ENCODE assay signal across 25 cellular contexts in genomic region chr1:224759135-224759534, GRCh38.
"Had no signal": no experiment of that assay in that cellular context is flagged by ENCODE, and none has a peak within 500 bp of the region (broad histone marks: within the 10 kb centered on the region; RNA-seq: fewer than 3 reads in every experiment).

No MANE protein-coding gene starts in this region.

- H3K27me3 ChIP-seq: ascending aorta, brain microvascular endothelial cell, esophagus muscularis mucosa, foreskin keratinocyte, gastrocnemius medialis had no signal

- H3K27ac ChIP-seq: ascending aorta, brain microvascular endothelial cell, coronary artery, esophagus muscularis mucosa, foreskin keratinocyte, gastrocnemius medialis had no signal

- DNase-seq: activated CD4-positive, alpha-beta memory T cell treated with anti-CD3 and anti-CD28 coated beads for 36 hours; activated CD4-positive, alpha-beta T cell treated with anti-CD3 and anti-CD28 coated beads for 36 hours; activated CD4-positive, alpha-beta T cell treated with anti-CD3 and anti-CD28 coated beads, Interleukin-2, amount 10 ng/mL, durations not matched to agents 24 days and 14 days; activated CD4-positive, CD25-positive, alpha-beta regulatory T cell; activated CD4-positive, CD25-positive, alpha-beta regulatory T cell treated with anti-CD3 and anti-CD28 coated beads, Interleukin-2, amount 50 U/mL, for 72 hours; activated CD8-positive, alpha-beta memory T cell treated with anti-CD3 and anti-CD28 coated beads, Interleukin-2, amount 10 ng/mL, durations not matched to agents 7 days and 5 days; activated CD8-positive, alpha-beta memory T cell treated with anti-CD3 and anti-CD28 coated beads, Interleukin-2, amount 50 U/mL, for 4 hours; activated CD8-positive, alpha-beta T cell treated with anti-CD3 and anti-CD28 coated beads, Interleukin-2, amount 10 ng/mL, durations not matched to agents 7 days and 5 days; activated effector memory CD4-positive, alpha-beta T cell treated with anti-CD3 and anti-CD28 coated beads, Interleukin-2, amount 50 U/mL, for 16 hours; activated naive CD4-positive, alpha-beta T cell treated with anti-CD3 and anti-CD28 coated beads for 36 hours; activated naive CD8-positive, alpha-beta T cell treated with anti-CD3 and anti-CD28 coated beads for 36 hours; activated naive CD8-positive, alpha-beta T cell treated with anti-CD3 and anti-CD28 coated beads, Interleukin-2, amount 50 U/mL, for 24 hours; activated T-cell treated with anti-CD3 and anti-CD28 coated beads, Interleukin-2, amount 50 U/mL, for 1 hour; activated T-cell treated with anti-CD3 and anti-CD28 coated beads, Interleukin-2, amount 50 U/mL, for 48 hours; brain microvascular endothelial cell; effector CD4-positive, alpha-beta T cell; effector memory CD8-positive, alpha-beta T cell; erythroblast; foreskin keratinocyte; gastrocnemius medialis; glutamatergic neuron; T-helper 2 cell had no signal

- H3K36me3 ChIP-seq: ascending aorta, brain microvascular endothelial cell, esophagus muscularis mucosa, gastrocnemius medialis had no signal

- H3K4me3 ChIP-seq: ascending aorta, coronary artery, esophagus muscularis mucosa, gastrocnemius medialis had no signal

- H3K4me1 ChIP-seq: ascending aorta, foreskin keratinocyte, gastrocnemius medialis had no signal

- H3K9me3 ChIP-seq: gastrocnemius medialis had no signal
